12 cellular contexts compared by ENCODE assay signal in genomic region chr6:149130093-149130872, GRCh38.
DNase-seq lines count a peak whose midpoint lies in the region; ATAC-seq, FAIRE-seq and TF ChIP-seq lines count a peak whose summit lies in the region.
"Had no signal": no experiment of that assay in that cellular context is flagged by ENCODE, and none has a peak within 500 bp of the region (broad histone marks: within the 10 kb centered on the region; RNA-seq: fewer than 3 reads in every experiment).

No MANE protein-coding gene starts in this region.

- no peak for DNase-seq in activated CD4-positive, alpha-beta T cell treated with anti-CD3 and anti-CD28 coated beads, Interleukin-2, amount 10 ng/mL, durations not matched to agents 24 days and 14 days
- DNase-seq in activated CD4-positive, alpha-beta T cell treated with anti-CD3 and anti-CD28 coated beads, Interleukin-2, amount 50 U/mL, for 4 hours = no peak
- DNase-seq in RCC 7860 (ENCODE audit: low spot score) = peak; percentile 5
- DNase-seq in fibroblast of the aortic adventitia (ENCODE audit: low read depth) = peak; percentile 34
- no peak for DNase-seq in sciatic nerve (ENCODE audit: low spot score)
- no peak for DNase-seq in iPS-NIHi11 (ENCODE audit: low spot score)
- DNase-seq: activated T-cell treated with anti-CD3 and anti-CD28 coated beads, Interleukin-2, amount 50 U/mL, for 24 hours had no signal

- H3K9me3 Mint-ChIP-seq in activated CD4-positive, alpha-beta T cell treated with anti-CD3 and anti-CD28 coated beads, Interleukin-2, amount 10 ng/mL, durations not matched to agents 24 days and 14 days = peaks cover 16% of the 10 kb centered on the region
- H3K9me3 Mint-ChIP-seq: GM23338 had no signal

- no peak for FAIRE-seq in RCC 7860 (lab: Jason Lieb, UNC)
- FAIRE-seq: endothelial cell of umbilical vein had no signal

- H3K4me3 ChIP-seq in fibroblast of the aortic adventitia (ENCODE audit: low read depth, low read length) = no peak overlapping the region
- H3K4me3 ChIP-seq: GM23338, upper lobe of left lung had no signal

- peak overlapping the region; percentile 97 for H3K27ac Mint-ChIP-seq in activated CD4-positive, alpha-beta T cell treated with anti-CD3 and anti-CD28 coated beads, Interleukin-2, amount 10 ng/mL, durations not matched to agents 24 days and 14 days
- H3K27ac Mint-ChIP-seq: activated T-cell treated with anti-CD3 and anti-CD28 coated beads, Interleukin-2, amount 50 U/mL, for 24 hours; GM23338 had no signal

- H3K4me1 Mint-ChIP-seq in activated CD4-positive, alpha-beta T cell treated with anti-CD3 and anti-CD28 coated beads, Interleukin-2, amount 10 ng/mL, durations not matched to agents 24 days and 14 days = peaks cover 64% of the 10 kb centered on the region
- H3K4me1 Mint-ChIP-seq: GM23338 had no signal

- H3K4me3 Mint-ChIP-seq in activated CD4-positive, alpha-beta T cell treated with anti-CD3 and anti-CD28 coated beads, Interleukin-2, amount 10 ng/mL, durations not matched to agents 24 days and 14 days = no peak overlapping the region
- H3K4me3 Mint-ChIP-seq: activated T-cell treated with anti-CD3 and anti-CD28 coated beads, Interleukin-2, amount 50 U/mL, for 24 hours; GM23338 had no signal

- intact Hi-C loops in activated CD4-positive, alpha-beta T cell treated with anti-CD3 and anti-CD28 coated beads, Interleukin-2, amount 10 ng/mL, durations not matched to agents 24 days and 14 days (cut with micrococcal nuclease) = no loop called here
- intact Hi-C loops in sciatic nerve (cut with DNase I) = no loop called here

- ATAC-seq in sciatic nerve (peak; percentile 55), GM21737 (IDR thresholded peaks at IDR 0.05; ENCODE audit: unreplicated experiment) (no peak), GM21786 (IDR thresholded peaks at IDR 0.05; ENCODE audit: unreplicated experiment) (no peak)
- ATAC-seq: GM23338 had no signal

- peaks cover 43% of the 10 kb centered on the region for H3K36me3 Mint-ChIP-seq in activated CD4-positive, alpha-beta T cell treated with anti-CD3 and anti-CD28 coated beads, Interleukin-2, amount 10 ng/mL, durations not matched to agents 24 days and 14 days (ENCODE audit: low read depth)

- H3K27me3 Mint-ChIP-seq in activated CD4-positive, alpha-beta T cell treated with anti-CD3 and anti-CD28 coated beads, Interleukin-2, amount 10 ng/mL, durations not matched to agents 24 days and 14 days = no peaks in the 10 kb centered on the region
- H3K27me3 Mint-ChIP-seq: activated T-cell treated with anti-CD3 and anti-CD28 coated beads, Interleukin-2, amount 50 U/mL, for 24 hours had no signal

- TF ChIP-seq CTCF in fibroblast of the aortic adventitia (IDR thresholded peaks at IDR 0.05; ENCODE audit: insufficient read depth, low read length) = no peak

Comparison
In these comparisons a context has a peak if more than half of its experiments do, and no peak if none do; other contexts are left out.
1. DNase-seq: peak in RCC 7860 (single experiment) and fibroblast of the aortic adventitia (single experiment); none in activated CD4-positive, alpha-beta T cell treated with anti-CD3 and anti-CD28 coated beads, Interleukin-2, amount 10 ng/mL, durations not matched to agents 24 days and 14 days (single experiment), activated CD4-positive, alpha-beta T cell treated with anti-CD3 and anti-CD28 coated beads, Interleukin-2, amount 50 U/mL, for 4 hours (0 of 2), sciatic nerve (single experiment) and iPS-NIHi11 (single experiment).